8 cellular contexts compared by ENCODE assay signal in the genomic region with DNA sequence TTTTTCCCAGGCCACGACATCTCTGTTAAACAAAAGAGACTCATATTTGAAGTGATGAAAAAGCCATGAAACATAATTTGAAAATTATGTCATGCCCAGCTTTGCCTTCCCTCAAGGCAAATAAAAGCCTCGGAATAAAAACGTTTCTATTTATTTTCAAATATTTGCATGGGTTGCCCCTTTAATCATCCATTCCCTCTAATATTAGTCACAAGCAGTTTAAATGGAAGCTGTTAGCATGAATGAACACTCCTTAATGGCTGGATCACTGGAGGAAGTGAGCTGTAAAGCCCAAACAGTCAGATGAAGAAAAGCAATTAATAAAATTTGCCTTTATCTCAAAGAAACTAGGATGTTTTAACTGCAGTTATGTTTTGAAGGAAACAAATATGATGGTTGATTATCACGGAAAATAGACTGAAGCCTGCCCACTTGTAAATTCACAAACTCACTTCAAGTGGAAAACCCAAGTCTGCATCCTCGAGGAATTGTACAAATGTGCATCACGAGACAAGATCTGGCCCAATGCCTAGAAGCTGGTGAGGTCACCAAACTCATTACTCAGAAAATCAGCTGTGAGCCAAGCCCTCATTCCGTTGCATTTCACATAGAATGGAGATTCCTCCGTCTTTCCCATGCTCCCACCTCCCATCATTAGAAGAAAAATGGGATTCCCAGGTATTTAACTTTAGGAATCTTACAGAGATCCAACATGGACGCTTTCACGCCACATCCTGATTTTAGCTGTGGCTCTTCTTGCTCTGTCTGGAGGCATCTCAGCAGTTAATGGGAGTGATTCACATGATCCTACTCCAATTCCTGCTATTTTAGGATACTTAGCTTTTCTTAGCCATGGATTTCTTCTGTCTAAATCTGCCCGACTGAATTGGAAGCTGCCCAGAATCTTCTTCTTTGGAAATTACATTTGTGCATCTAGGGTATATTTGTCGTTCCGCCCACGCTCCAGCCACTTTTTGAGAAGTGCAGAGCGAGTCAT.
DNase-seq lines count a peak whose midpoint lies in the region; ATAC-seq, FAIRE-seq and TF ChIP-seq lines count a peak whose summit lies in the region.

No MANE protein-coding gene starts in this region.

- H3K79me2 ChIP-seq in K562 (ENCODE audit: control insufficient read depth, insufficient read depth, low read length) (no peaks in the 10 kb centered on the region), HepG2 (ENCODE audit: insufficient read depth, low read length) (no peaks in the 10 kb centered on the region)

- CTCF ChIA-PET in K562 (lab: Yijun Ruan, JAX; ENCODE audit: low intra/inter-chr PET ratio) = no interaction called here
- CTCF ChIA-PET in HepG2 (lab: Yijun Ruan, JAX; ENCODE audit: low intra/inter-chr PET ratio, low total read pairs) = no interaction called here

- intact Hi-C loops in K562 (cut with micrococcal nuclease) (no loop called here), stomach (cut with DNase I; ENCODE audit: low total_unique reads) (no loop called here), HepG2 (cut with micrococcal nuclease; ENCODE audit: unreplicated experiment) (no loop called here)

- BruUV-seq in K562 (replicated peaks; lab: Mats Ljungman, UMichigan) (no TSS peak), HepG2 (replicated peaks; lab: Mats Ljungman, UMichigan) (no TSS peak)

- H3K9me3 ChIP-seq in K562 (replicated peaks; ENCODE audit: control insufficient read depth, insufficient read depth, low read depth, low read length) = no peaks in the 10 kb centered on the region
- no peaks in the 10 kb centered on the region for H3K9me3 ChIP-seq in stomach
- H3K9me3 ChIP-seq in HepG2 (ENCODE audit: low read length) = no peaks in the 10 kb centered on the region

- H2AFZ ChIP-seq in K562 (ENCODE audit: low read depth, low read length) (no peak overlapping the region), HepG2 (ENCODE audit: low read length) (no peak overlapping the region)

- ATAC-seq in K562 (no peak), HepG2 (no peak), HG03342 (IDR thresholded peaks at IDR 0.05; ENCODE audit: unreplicated experiment) (no peak)

- no peak for TF ChIP-seq POLR2A in K562 (conservative IDR thresholded peaks at IDR 0.05)
- TF ChIP-seq POLR2A in stomach (IDR thresholded peaks at IDR 0.05) = no peak
- no peak for TF ChIP-seq POLR2A in HepG2 (IDR thresholded peaks at IDR 0.05; ENCODE audit: insufficient read depth in 1 of 2, low read depth in 2 of 2, low read length in 2 of 2)

- FAIRE-seq in K562 (lab: Jason Lieb, UNC) = no peak
- no peak for FAIRE-seq in HepG2 (lab: Jason Lieb, UNC)

- H3K9ac ChIP-seq in K562 (ENCODE audit: insufficient read depth in 1 of 2, low read depth in 2 of 2, low read length in 2 of 2) = no peak overlapping the region
- no peak overlapping the region for H3K9ac ChIP-seq in HepG2 (ENCODE audit: insufficient read depth, low read depth, low read length)

- 2% methylated on average over 15 of the region's 15 CpGs for WGBS in K562 (ENCODE audit: insufficient coverage, low coverage, missing lambda C conversion rate)
- 33 to 47% (median 44%) methylated on average over 15 of the region's 15 CpGs for WGBS in stomach, 5 donors
- WGBS in HepG2 (ENCODE audit: low lambda C conversion rate) = 35% methylated on average over 15 of the region's 15 CpGs

- TF ChIP-seq RAD21 in K562 (CRISPR knock-in tag; conservative IDR thresholded peaks at IDR 0.05 in 1 of 2, IDR thresholded peaks at IDR 0.05 in 1 of 2) = no peak
- no peak for TF ChIP-seq RAD21 in HepG2 (CRISPR knock-in tag; IDR thresholded peaks at IDR 0.05)

- in situ Hi-C loops in K562 (cut with MboI) (no loop called here), HepG2 (cut with HindIII; ENCODE audit: extremely low pct_ligation_motif_present, low pct_unique_long_range_greater_than_20kb) (no loop called here)

- TF ChIP-seq CTCF in K562 (IDR thresholded peaks at IDR 0.05 in 2 of 3, conservative IDR thresholded peaks at IDR 0.05 in 1 of 3; ENCODE audit: insufficient read depth in 2 of 3, low read depth in 1 of 3, low read length in 3 of 3) = no peak
- TF ChIP-seq CTCF in stomach (IDR thresholded peaks at IDR 0.05) = no peak
- TF ChIP-seq CTCF in HepG2 (CRISPR knock-in tag; IDR thresholded peaks at IDR 0.05) = no peak

- TF ChIP-seq EP300 in K562 (IDR thresholded peaks at IDR 0.05; ENCODE audit: low read length) (no peak), stomach (IDR thresholded peaks at IDR 0.05) (no peak), HepG2 (IDR thresholded peaks at IDR 0.05; ENCODE audit: low read depth in 2 of 2, low read length in 2 of 2) (no peak), HepG2 (CRISPR knock-in tag; IDR thresholded peaks at IDR 0.05; ENCODE audit: borderline replicate concordance) (no peak)

- H3K4me2 ChIP-seq in K562 (ENCODE audit: insufficient read depth, low read length) = no peak overlapping the region
- no peak overlapping the region for H3K4me2 ChIP-seq in HepG2 (ENCODE audit: low read depth, low read length)

- POLR2A ChIA-PET in K562 (lab: Yijun Ruan, JAX) (no interaction called here), HepG2 (lab: Yijun Ruan, JAX) (no interaction called here)

- H3K4me1 ChIP-seq in K562 (replicated peaks in 1 of 2; ENCODE audit: control insufficient read depth in 2 of 2, insufficient read depth in 2 of 2, low read length in 2 of 2) (no peaks in the 10 kb centered on the region), stomach (peaks cover 0 to 17% (median 11%) of the 10 kb centered on the region in 4 donors), HepG2 (ENCODE audit: insufficient read depth, low read length) (0 out of 2 replicates have a peak, but pooled peaks cover 7% of the 10 kb centered on the region)

- H3K36me3 ChIP-seq in K562 (ENCODE audit: control insufficient read depth, insufficient read depth, low read length) = no peaks in the 10 kb centered on the region
- no peaks in the 10 kb centered on the region for H3K36me3 ChIP-seq in stomach
- no peaks in the 10 kb centered on the region for H3K36me3 ChIP-seq in HepG2 (replicated peaks in 1 of 2; ENCODE audit: control insufficient read depth in 1 of 2, insufficient read depth in 2 of 2, low read length in 2 of 2)

- no peak overlapping the region for H3K27ac ChIP-seq in K562 (ENCODE audit: extremely low read depth, low read depth, low read length)
- peak overlapping the region in 4 of 5 donors; percentile 45 to 77 (median 68) for H3K27ac ChIP-seq in stomach
- no peak overlapping the region for H3K27ac ChIP-seq in HepG2 (ENCODE audit: extremely low read length, insufficient read depth, low read length)

- H3K9me1 ChIP-seq in K562 (ENCODE audit: control insufficient read depth, insufficient read depth, low read length) = no peaks in the 10 kb centered on the region

- H3K4me3 ChIP-seq in K562 (no peak overlapping the region), stomach (peak overlapping the region in 3 of 4 donors; percentile 10 to 22 (median 12)), HepG2 (replicated peaks in 1 of 3; ENCODE audit: insufficient read depth in 1 of 3, low read depth in 2 of 3, low read length in 3 of 3) (no peak overlapping the region)

- H3K27me3 ChIP-seq in K562 (ENCODE audit: control insufficient read depth in 2 of 2, insufficient read depth in 2 of 2, low read length in 2 of 2) (peaks cover 3 to 12% of the 10 kb centered on the region in 2 experiments), stomach (no peaks in the 10 kb centered on the region), HepG2 (ENCODE audit: control insufficient read depth in 1 of 2, insufficient read depth in 2 of 2, low read length in 2 of 2) (peaks cover 0 to 3% of the 10 kb centered on the region in 2 experiments; a peak in 2 of 5 replicates)

- H4K20me1 ChIP-seq in K562 (replicated peaks; ENCODE audit: control insufficient read depth, insufficient read depth, low read length) (no peaks in the 10 kb centered on the region), HepG2 (ENCODE audit: insufficient read depth, low read length) (no peaks in the 10 kb centered on the region)

- DNase-seq in HK-2 (ENCODE audit: unreplicated experiment) (peak; percentile 33), K562 (ENCODE audit: extremely low read depth in 1 of 4, low spot score in 3 of 4) (no peak), hypothalamus (lab: John Stamatoyannopoulos, UW) (peak in 35 of 51 donors; percentile 4 to 82 (median 36)), stomach (peak; percentile 70), cerebellar nuclear complex (lab: John Stamatoyannopoulos, UW) (no peak), HepG2 (ENCODE audit: low spot score) (no peak), SHP77 treated with DMSO at 0.1 percent for 48 hours (lab: John Stamatoyannopoulos, UW) (no peak)

TF ChIP-seq in K562, 482 proteins besides CTCF, POLR2A, EP300 and RAD21 (continues in another document):
- TF ChIP-seq, protein P1, sequence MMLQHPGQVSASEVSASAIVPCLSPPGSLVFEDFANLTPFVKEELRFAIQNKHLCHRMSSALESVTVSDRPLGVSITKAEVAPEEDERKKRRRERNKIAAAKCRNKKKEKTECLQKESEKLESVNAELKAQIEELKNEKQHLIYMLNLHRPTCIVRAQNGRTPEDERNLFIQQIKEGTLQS (IDR thresholded peaks at IDR 0.05) = peak; percentile 51; the same call in 1 of the 2 replicates
- TF ChIP-seq, protein P1 (CRISPR knock-in tag; conservative IDR thresholded peaks at IDR 0.05) = no peak
- TF ChIP-seq BHLHE40 (IDR thresholded peaks at IDR 0.05; ENCODE audit: low read length) (peak; percentile 42; the same call in 1 of the 2 replicates), BCL6 (CRISPR knock-in tag; IDR thresholded peaks at IDR 0.05) (no peak)

TF ChIP-seq in HepG2, 621 proteins besides CTCF, POLR2A, EP300 and RAD21:
- TF ChIP-seq ZNF550 (CRISPR knock-in tag; IDR thresholded peaks at IDR 0.05; ENCODE audit: borderline replicate concordance) = no peak
- TF ChIP-seq JDP2 (CRISPR knock-in tag; IDR thresholded peaks at IDR 0.05; ENCODE audit: borderline replicate concordance) = no peak
- no peak for TF ChIP-seq SP140L (CRISPR knock-in tag; IDR thresholded peaks at IDR 0.05; ENCODE audit: borderline replicate concordance)
- TF ChIP-seq GZF1 (CRISPR knock-in tag; IDR thresholded peaks at IDR 0.05) = no peak
- no peak for TF ChIP-seq SP1 (IDR thresholded peaks at IDR 0.05)
- no peak for TF ChIP-seq SP1 (CRISPR knock-in tag; IDR thresholded peaks at IDR 0.05)
- no peak for TF ChIP-seq KDM1A (CRISPR knock-in tag; IDR thresholded peaks at IDR 0.05)
- no peak for TF ChIP-seq KLF11 (CRISPR knock-in tag; IDR thresholded peaks at IDR 0.05)
- TF ChIP-seq ZNF652 (CRISPR knock-in tag; IDR thresholded peaks at IDR 0.05; ENCODE audit: borderline replicate concordance, low read depth) = no peak

Comparison
In these comparisons a context has a peak if more than half of its experiments do, and no peak if none do; other contexts are left out.
1. DNase-seq: peak in HK-2 (single experiment), hypothalamus (35 of 51) and stomach (single experiment); none in K562 (0 of 4), cerebellar nuclear complex (0 of 2), HepG2 (single experiment) and SHP77 treated with DMSO at 0.1 percent for 48 hours (single experiment).
2. H3K27ac ChIP-seq: peak in stomach (4 of 5); none in K562 (single experiment) and HepG2 (single experiment).
3. H3K4me3 ChIP-seq: peak in stomach (3 of 4); none in K562 (single experiment) and HepG2 (0 of 3).